ENCODE assay signal across 33 cellular contexts in the genomic region with DNA sequence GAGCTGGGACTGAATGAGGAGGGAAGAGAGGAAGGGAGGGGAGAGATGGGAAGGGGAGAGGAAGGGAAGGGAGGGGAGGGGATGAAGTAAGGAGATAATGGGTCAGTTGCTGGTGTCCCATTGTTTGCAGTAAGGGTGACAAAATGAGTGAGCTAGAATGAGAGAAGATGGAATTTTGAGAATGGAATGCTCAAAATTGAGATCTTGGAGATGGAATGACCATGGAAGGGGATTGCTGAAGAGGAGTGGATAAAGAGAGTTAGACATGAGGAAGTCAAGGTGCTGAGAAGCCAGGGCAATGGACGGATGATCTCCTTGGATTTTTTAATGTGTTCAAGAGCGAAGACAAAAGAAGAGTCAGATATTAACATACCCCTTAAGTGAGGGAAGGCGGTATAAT.
"Had no signal": no experiment of that assay in that cellular context is flagged by ENCODE, and none has a peak within 500 bp of the region (broad histone marks: within the 10 kb centered on the region; RNA-seq: fewer than 3 reads in every experiment).

No MANE protein-coding gene starts in this region.

- H3K9me3 ChIP-seq: MG63 had no signal

- H3K4me2 ChIP-seq: KMS-11 had no signal

- H3K27ac ChIP-seq: KMS-11 had no signal

- H3K27me3 ChIP-seq: MG63 had no signal

- H3K4me3 ChIP-seq: MG63 had no signal

- H3K9ac ChIP-seq: KMS-11 had no signal

- H3K36me3 ChIP-seq: MG63 had no signal

- DNase-seq: Karpas-422, Kasumi-1, MG63, MM.1S, NCI-H1048, NCI-H1092, NCI-H1092 treated with DMSO at 0.1 percent for 48 hours, NCI-H1105, NCI-H1105 treated with DMSO at 0.1 percent for 48 hours, NCI-H1417, NCI-H1417 treated with DMSO at 0.1 percent for 48 hours, NCI-H1436, NCI-H1436 treated with DMSO at 0.1 percent for 48 hours, NCI-H146, NCI-H1694, NCI-H1694 treated with DMSO at 0.1 percent for 48 hours, NCI-H187, NCI-H187 treated with DMSO at 0.1 percent for 48 hours, NCI-H1930, NCI-H2029, NCI-H2029 treated with DMSO at 0.1 percent for 48 hours, NCI-H2081, NCI-H2081 treated with DMSO at 0.1 percent for 48 hours, NCI-H2107, NCI-H2171, NCI-H2171 treated with DMSO at 0.1 percent for 48 hours, NCI-H2227 treated with DMSO at 0.1 percent for 48 hours, NCI-H226, NCI-H345, NCI-H446, NCI-H446 treated with DMSO at 0.1 percent for 48 hours, NCI-H510A had no signal
